Comparison of ENCODE assay signal across 8 cellular contexts in genomic region chr11:45252134-45252856, GRCh38. TPM values are rescaled to one million over a fixed set of nuclear protein-coding genes. Genes with fewer than 3 reads are reported as not detected.
DNase-seq lines count a peak whose midpoint lies in the region; ATAC-seq, FAIRE-seq and TF ChIP-seq lines count a peak whose summit lies in the region.

No MANE protein-coding gene starts in this region.

- H3K79me2 ChIP-seq in GM23338 (replicated peaks; ENCODE audit: insufficient read depth) (no peaks in the 10 kb centered on the region), PC-9 (ENCODE audit: low read depth) (no peaks in the 10 kb centered on the region)

- H3K4me2 ChIP-seq in GM23338 (no peak overlapping the region), PC-9 (no peak overlapping the region), mesenchymal stem cell (ENCODE audit: low read length, poor library complexity, severe bottlenecking) (no peak overlapping the region)

- H3K27ac Mint-ChIP-seq in GM23338: no peak overlapping the region

- H3K79me1 ChIP-seq in mesenchymal stem cell (replicated peaks; ENCODE audit: low read length, poor library complexity, severe bottlenecking): no peaks in the 10 kb centered on the region

- H3K9me2 ChIP-seq in GM23338 (ENCODE audit: insufficient read depth) (no peaks in the 10 kb centered on the region), PC-9 (ENCODE audit: insufficient read depth) (no peaks in the 10 kb centered on the region)

- H4K20me1 ChIP-seq in GM23338 (replicated peaks; ENCODE audit: insufficient read depth) (no peaks in the 10 kb centered on the region; the same call in 1 of the 2 replicates), PC-9 (ENCODE audit: insufficient read depth) (no peaks in the 10 kb centered on the region)

- H4K8ac ChIP-seq in mesenchymal stem cell (ENCODE audit: low read length): no peak overlapping the region

- no peak overlapping the region for H2BK12ac ChIP-seq in mesenchymal stem cell (ENCODE audit: low read length in 2 of 2)

- no peak overlapping the region for H2BK5ac ChIP-seq in mesenchymal stem cell (ENCODE audit: low read depth, low read length, poor library complexity, severe bottlenecking)

- BruUV-seq in PC-9 (replicated peaks; lab: Mats Ljungman, UMichigan): no TSS peak

- H3K4ac ChIP-seq in mesenchymal stem cell (ENCODE audit: low read depth in 1 of 2, low read length in 2 of 2): no peak overlapping the region

- intact Hi-C loops in PC-9 (cut with micrococcal nuclease; ENCODE audit: unreplicated experiment): loop anchor here (2.0 kb wide), 1 partner anchor 41 kb away; no protein-coding TSS in a partner anchor
- intact Hi-C loops in sciatic nerve (cut with DNase I): no loop called here

- H3K4me3 ChIP-seq in GM23338 (no peak overlapping the region), PC-9 (no peak overlapping the region), bronchial epithelial cell (ENCODE audit: low read depth, low read length) (no peak overlapping the region), mesenchymal stem cell (ENCODE audit: insufficient read depth in 1 of 2, low read depth in 1 of 2, low read length in 2 of 2) (no peak overlapping the region)

- H3K9me3 ChIP-seq in PC-9 (ENCODE audit: insufficient read depth, low read depth): no peaks in the 10 kb centered on the region
- H3K9me3 ChIP-seq in mesenchymal stem cell (ENCODE audit: control insufficient read depth, low read length): no peaks in the 10 kb centered on the region

- H3K9ac ChIP-seq in mesenchymal stem cell (ENCODE audit: low read length): no peak overlapping the region

- H3K36me3 Mint-ChIP-seq in GM23338 (ENCODE audit: low read depth): no peaks in the 10 kb centered on the region

- no peaks in the 10 kb centered on the region for H3K4me1 ChIP-seq in GM23338 (ENCODE audit: insufficient read depth)
- H3K4me1 ChIP-seq in PC-9 (replicated peaks; ENCODE audit: insufficient read depth): no peaks in the 10 kb centered on the region
- peaks cover 9% of the 10 kb centered on the region for H3K4me1 ChIP-seq in mesenchymal stem cell (ENCODE audit: control insufficient read depth, insufficient read depth, low read depth, low read length)

- ATAC-seq in GM23338: peak; percentile 100
- no peak for ATAC-seq in sciatic nerve
- no peak for ATAC-seq in HG03571 (IDR thresholded peaks at IDR 0.05; ENCODE audit: unreplicated experiment)
- no peak for ATAC-seq in GM19035 (IDR thresholded peaks at IDR 0.05; ENCODE audit: unreplicated experiment)

- no peaks in the 10 kb centered on the region; the same call in 1 of the 2 replicates for H3K36me3 ChIP-seq in GM23338 (ENCODE audit: insufficient read depth)
- H3K36me3 ChIP-seq in PC-9 (ENCODE audit: low read depth): no peaks in the 10 kb centered on the region
- no peaks in the 10 kb centered on the region for H3K36me3 ChIP-seq in bronchial epithelial cell (ENCODE audit: control insufficient read depth, insufficient read depth, low read length)
- no peaks in the 10 kb centered on the region for H3K36me3 ChIP-seq in mesenchymal stem cell (ENCODE audit: control insufficient read depth in 1 of 2, insufficient read depth in 2 of 2, low read depth in 1 of 2, low read length in 2 of 2)

- H3K4me3 Mint-ChIP-seq in GM23338: no peak overlapping the region; the same call in 2 of the 3 replicates

- WGBS in mesenchymal stem cell: 36% methylated on average over 22 of the region's 22 CpGs

- no peak overlapping the region for H3K18ac ChIP-seq in mesenchymal stem cell (ENCODE audit: low read depth in 1 of 2, low read length in 2 of 2)

- H2BK15ac ChIP-seq in mesenchymal stem cell (ENCODE audit: low read depth, poor library complexity, severe bottlenecking): no peak overlapping the region

- TF ChIP-seq CTCF in GM23338 (conservative IDR thresholded peaks at IDR 0.05; ENCODE audit: low read depth in 2 of 2): peak; percentile 70 to 94
- TF ChIP-seq CTCF in PC-9 (conservative IDR thresholded peaks at IDR 0.05): peak; percentile 76
- TF ChIP-seq CTCF in bronchial epithelial cell (IDR thresholded peaks at IDR 0.05; ENCODE audit: insufficient read depth, low read length, severe bottlenecking): peak; percentile 82

- no peak overlapping the region for H3K14ac ChIP-seq in mesenchymal stem cell (ENCODE audit: low read length in 2 of 2)

- H3K27ac ChIP-seq in GM23338 (ENCODE audit: low read depth) (no peak overlapping the region), PC-9 (no peak overlapping the region), mesenchymal stem cell (ENCODE audit: low read length, poor library complexity, severe bottlenecking) (no peak overlapping the region)

- POLR2A ChIA-PET in PC-9 (lab: Charles Lee; ENCODE audit: unreplicated experiment): no interaction called here

- H3K23ac ChIP-seq in mesenchymal stem cell (ENCODE audit: low read length in 2 of 2): no peak overlapping the region

- no peaks in the 10 kb centered on the region; the same call in 2 of the 3 replicates for H3K9me3 Mint-ChIP-seq in GM23338

- H3K4me1 Mint-ChIP-seq in GM23338: peaks cover 2% of the 10 kb centered on the region; the same call in 2 of the 3 replicates

- no peak overlapping the region for H2AK5ac ChIP-seq in mesenchymal stem cell (ENCODE audit: low read length, severe bottlenecking)

- H2BK120ac ChIP-seq in mesenchymal stem cell (ENCODE audit: low read depth, low read length): no peak overlapping the region

- H4K91ac ChIP-seq in mesenchymal stem cell (ENCODE audit: low read length): no peak overlapping the region

- no peak for FAIRE-seq in bronchial epithelial cell (lab: Jason Lieb, UNC)

- H3K27me3 ChIP-seq in GM23338 (ENCODE audit: insufficient read depth): no peaks in the 10 kb centered on the region
- H3K27me3 ChIP-seq in PC-9 (ENCODE audit: insufficient read depth, low read depth): peaks cover 48% of the 10 kb centered on the region
- peaks cover 1% of the 10 kb centered on the region for H3K27me3 ChIP-seq in bronchial epithelial cell (ENCODE audit: control insufficient read depth, insufficient read depth, low read length)
- H3K27me3 ChIP-seq in mesenchymal stem cell (ENCODE audit: control insufficient read depth in 1 of 2, insufficient read depth in 1 of 2, low read length in 2 of 2): peaks cover 0 to 76% of the 10 kb centered on the region in 2 experiments

- peaks cover 9% of the 10 kb centered on the region for H3K27me3 Mint-ChIP-seq in GM23338 (ENCODE audit: insufficient read depth, low read depth, poor library complexity)

- CTCF ChIA-PET in PC-9 (lab: Charles Lee): interaction anchor here (1.1 kb wide), 1 partner anchor 142 kb away, joined by 4 read pairs; no protein-coding TSS in a partner anchor

- H3F3A ChIP-seq in GM23338 (replicated peaks; ENCODE audit: low read depth): no peaks in the 10 kb centered on the region
- H3F3A ChIP-seq in PC-9 (ENCODE audit: insufficient read depth, low read depth): no peaks in the 10 kb centered on the region

- DNase-seq in CMK (ENCODE audit: low read depth) (peak; percentile 20), GM23338 (ENCODE audit: low spot score) (peak; percentile 89), PC-9 (peak in 1 of 2 experiments; percentile 38), bronchial epithelial cell (ENCODE audit: low read depth) (peak; percentile 26), mesenchymal stem cell (peak; percentile 54), sciatic nerve (ENCODE audit: low spot score) (no peak)

- H2AFZ ChIP-seq in GM23338 (no peak overlapping the region), PC-9 (no peak overlapping the region), mesenchymal stem cell (ENCODE audit: low read depth, low read length) (peak overlapping the region; percentile 18)

TF ChIP-seq in GM23338, 12 proteins besides CTCF, POLR2A, EP300 and RAD21:
- TF ChIP-seq CREB1 (CRISPR knock-in tag; IDR thresholded peaks at IDR 0.05; ENCODE audit: low read depth): peak; percentile 53; the same call in 1 of the 2 replicates
- TF ChIP-seq ZNF331 (CRISPR knock-in tag; IDR thresholded peaks at IDR 0.05; ENCODE audit: low read depth): no peak

RNA-seq across cellular contexts. Expression of gene SYT13, which starts 33.8 kb away (rescaled TPM):
- 16.3 and 17.1 TPM in 2 replicates for total RNA-seq in GM23338 (2014; rRNA removed; shearing (Covaris generic))
- 3.4 and 3.5 TPM in 2 replicates for polyA plus RNA-seq in GM23338 (2016; fragmentation: Nextera tagmentation; extraction: Ambion mirVana)
- total RNA-seq in PC-9 (2021) (not detected in 2 replicates), bronchial epithelial cell (not detected in 2 replicates), sciatic nerve (not detected)
- polyA plus RNA-seq in mesenchymal stem cell (2013, experiment 1 of 2): 0.06 TPM
- 0.01 TPM for polyA plus RNA-seq in mesenchymal stem cell (2013, experiment 2 of 2)

Comparison
In these comparisons a context has a peak if more than half of its experiments do, and no peak if none do; other contexts are left out.
1. RNA of gene SYT13, which starts 33.8 kb away (total RNA-seq): 16.3 to 17.1 TPM in GM23338; not detected in PC-9, not detected in bronchial epithelial cell and not detected in sciatic nerve (single experiment); every median in the first group is over 10 times any median in the second.
2. Peak in every context shown above with its lines, with median percentiles within 50 percentile points of each other: CTCF ChIP-seq.